ENCODE assay signal across 8 cellular contexts in genomic region chr12:24839268-24839791, GRCh38.
A peak's percentile ranks its signal among the peaks of the same experiment; 100 is the strongest.
DNase-seq lines count a peak whose midpoint lies in the region; ATAC-seq and TF ChIP-seq lines count a peak whose summit lies in the region.

No MANE protein-coding gene starts in this region.

- H3K4me3 Mint-ChIP-seq in CD4-positive, CD25-positive, alpha-beta regulatory T cell = peak overlapping the region; percentile 1 to 80 (median 46)

- H4K20me1 ChIP-seq in Karpas-422 (ENCODE audit: insufficient read depth, low read depth, low read length) = no peaks in the 10 kb centered on the region

- TF ChIP-seq CTCF in GM20000 (IDR thresholded peaks at IDR 0.05; ENCODE audit: extremely low read depth, missing control alignments) (no peak), astrocyte of the spinal cord (IDR thresholded peaks at IDR 0.05; ENCODE audit: low read depth, low read length) (no peak)

- peak overlapping the region; percentile 73 for H3K4me3 ChIP-seq in CD4-positive, CD25-positive, alpha-beta regulatory T cell (ENCODE audit: low read depth, low read length)
- no peak overlapping the region for H3K4me3 ChIP-seq in astrocyte of the spinal cord (ENCODE audit: low read depth, low read length)
- no peak overlapping the region for H3K4me3 ChIP-seq in Karpas-422 (ENCODE audit: low read length)

- no peaks in the 10 kb centered on the region for H3K79me2 ChIP-seq in Karpas-422 (ENCODE audit: low read length)

- H3K9me3 ChIP-seq in CD4-positive, CD25-positive, alpha-beta regulatory T cell (ENCODE audit: control insufficient read depth in 2 of 2, low read length in 2 of 2) = no peaks in the 10 kb centered on the region
- H3K9me3 ChIP-seq in Karpas-422 (ENCODE audit: low read length) = no peaks in the 10 kb centered on the region

- DNase-seq in CD4-positive, CD25-positive, alpha-beta regulatory T cell = peak in 1 of 3 donors; percentile 67
- peak; percentile 55 for DNase-seq in GM20000 (ENCODE audit: low spot score)
- DNase-seq in astrocyte of the spinal cord (ENCODE audit: low read depth, low spot score) = peak; percentile 56
- DNase-seq in stimulated activated CD8-positive, alpha-beta memory T cell treated with anti-CD3 and anti-CD28 coated beads, Interleukin-7, amount 100 ng/mL, for 48 hours (ENCODE audit: extremely low read depth in 1 of 2, low read depth in 1 of 2) = peak; percentile 40 to 76
- DNase-seq in Karpas-422 = no peak
- no peak for DNase-seq in HPDE6-E6E7 (ENCODE audit: extremely low spot score)
- DNase-seq in hepatic stellate cell (ENCODE audit: low spot score) = no peak

- no peak overlapping the region for H3K27ac ChIP-seq in CD4-positive, CD25-positive, alpha-beta regulatory T cell (ENCODE audit: insufficient read depth, low read length, poor library complexity, severe bottlenecking)
- H3K27ac ChIP-seq in Karpas-422 (ENCODE audit: low read length) = no peak overlapping the region

- H3K36me3 ChIP-seq in CD4-positive, CD25-positive, alpha-beta regulatory T cell (ENCODE audit: control insufficient read depth, insufficient read depth, low read length) = no peaks in the 10 kb centered on the region
- H3K36me3 ChIP-seq in Karpas-422 (ENCODE audit: insufficient read depth, low read length) = peaks cover 38% of the 10 kb centered on the region; the same call in 1 of the 2 replicates

- H3K27me3 ChIP-seq in CD4-positive, CD25-positive, alpha-beta regulatory T cell (ENCODE audit: control insufficient read depth, insufficient read depth, low read length) = no peaks in the 10 kb centered on the region
- no peaks in the 10 kb centered on the region for H3K27me3 ChIP-seq in Karpas-422 (ENCODE audit: low read length)

- H3K4me1 ChIP-seq in CD4-positive, CD25-positive, alpha-beta regulatory T cell (ENCODE audit: control insufficient read depth, insufficient read depth, low read length, poor library complexity, severe bottlenecking) = no peaks in the 10 kb centered on the region
- H3K4me1 ChIP-seq in Karpas-422 (ENCODE audit: low read length) = peaks cover 3% of the 10 kb centered on the region

- peaks cover 4% of the 10 kb centered on the region for H3K27me3 Mint-ChIP-seq in CD4-positive, CD25-positive, alpha-beta regulatory T cell

- H3K4me1 Mint-ChIP-seq in CD4-positive, CD25-positive, alpha-beta regulatory T cell = peaks cover 3 to 31% (median 13%) of the 10 kb centered on the region in 4 donors

- H3K4me2 ChIP-seq in Karpas-422 (ENCODE audit: low read depth, low read length, poor library complexity, severe bottlenecking) = no peak overlapping the region

- no peaks in the 10 kb centered on the region for H3K9me2 ChIP-seq in Karpas-422 (replicated peaks; ENCODE audit: insufficient read depth, low read length)

- in situ Hi-C loops in astrocyte of the spinal cord (cut with HindIII; ENCODE audit: low sequenced_read_pairs) = no loop called here

- no peak overlapping the region for H3K9ac ChIP-seq in Karpas-422 (ENCODE audit: low read length)

- no peaks in the 10 kb centered on the region for H3K36me3 Mint-ChIP-seq in CD4-positive, CD25-positive, alpha-beta regulatory T cell

- no peak overlapping the region for H2AFZ ChIP-seq in Karpas-422 (ENCODE audit: low read length)

- no peaks in the 10 kb centered on the region for H3K9me3 Mint-ChIP-seq in CD4-positive, CD25-positive, alpha-beta regulatory T cell

- peak overlapping the region; percentile 2 to 47 (median 16) for H3K27ac Mint-ChIP-seq in CD4-positive, CD25-positive, alpha-beta regulatory T cell

- ATAC-seq in CD4-positive, CD25-positive, alpha-beta regulatory T cell (ENCODE audit: low read depth in 2 of 2) = peak; percentile 69 to 73
- ATAC-seq in HG03565 (IDR thresholded peaks at IDR 0.05; ENCODE audit: unreplicated experiment) = peak; percentile 88

Comparison
In these comparisons a context has a peak if more than half of its experiments do, and no peak if none do; other contexts are left out.
1. DNase-seq: peak in GM20000 (single experiment), astrocyte of the spinal cord (single experiment) and stimulated activated CD8-positive, alpha-beta memory T cell treated with anti-CD3 and anti-CD28 coated beads, Interleukin-7, amount 100 ng/mL, for 48 hours (2 of 2); none in Karpas-422 (single experiment), HPDE6-E6E7 (single experiment) and hepatic stellate cell (single experiment).